ENCODE assay signal across 1 cellular context in genomic region chr18:13672657-13673056, GRCh38.
TF ChIP-seq lines count a peak whose summit lies in the region.

No MANE protein-coding gene starts in this region.

TF ChIP-seq in SK-N-SH, 30 proteins besides CTCF, POLR2A, EP300 and RAD21:
- TF ChIP-seq JUND (IDR thresholded peaks at IDR 0.05), result no peak
- no peak for TF ChIP-seq FOXJ3 (CRISPR knock-in tag; IDR thresholded peaks at IDR 0.05)
- no peak for TF ChIP-seq IRF3 (IDR thresholded peaks at IDR 0.05; ENCODE audit: low read depth, low read length)
- TF ChIP-seq CHD2 (IDR thresholded peaks at IDR 0.05; ENCODE audit: low read length, partially characterized antibody), result no peak
- TF ChIP-seq PBX3 (IDR thresholded peaks at IDR 0.05), result no peak
- no peak for TF ChIP-seq FOXM1 (IDR thresholded peaks at IDR 0.05; ENCODE audit: low read depth)
- no peak for TF ChIP-seq RFX5 (IDR thresholded peaks at IDR 0.05; ENCODE audit: low read length)
- no peak for TF ChIP-seq REST (IDR thresholded peaks at IDR 0.05; ENCODE audit: low read depth, low read length)
- no peak for TF ChIP-seq TCF12 (IDR thresholded peaks at IDR 0.05)
- TF ChIP-seq MAX (IDR thresholded peaks at IDR 0.05; ENCODE audit: low read depth), result no peak
- TF ChIP-seq SMC3 (IDR thresholded peaks at IDR 0.05; ENCODE audit: low read depth, low read length), result no peak
- no peak for TF ChIP-seq EZH2phosphoT487 (IDR thresholded peaks at IDR 0.05; ENCODE audit: borderline replicate concordance, low read depth)
- no peak for TF ChIP-seq POLR2AphosphoS5 (IDR thresholded peaks at IDR 0.05; ENCODE audit: low read depth, low read length)
- TF ChIP-seq FOSL2 (IDR thresholded peaks at IDR 0.05; ENCODE audit: borderline replicate concordance, low read depth), result no peak
- no peak for TF ChIP-seq MEF2A (IDR thresholded peaks at IDR 0.05; ENCODE audit: borderline replicate concordance, low read depth)
